Comparison of ENCODE assay signal across 1 cellular context in the genomic region with DNA sequence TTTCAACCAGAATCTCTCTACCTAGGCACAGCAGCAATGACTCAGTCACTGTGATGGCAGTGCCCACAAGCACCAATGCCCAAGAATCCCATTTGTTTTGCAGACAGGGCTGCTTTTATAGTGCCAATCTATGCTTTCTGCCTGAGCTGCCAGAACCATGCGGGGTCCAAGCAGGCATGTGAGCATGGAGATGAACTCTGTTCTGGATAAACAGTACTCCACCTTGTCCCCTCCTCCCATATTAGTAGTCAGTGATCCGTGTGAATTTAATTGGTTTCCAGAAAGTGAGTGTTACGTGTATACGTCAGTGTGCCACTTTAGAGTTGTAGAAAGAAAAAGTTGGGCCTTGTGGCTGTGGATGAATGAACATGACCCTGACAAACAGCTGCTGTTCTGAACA.
TF ChIP-seq lines count a peak whose summit lies in the region.

No MANE protein-coding gene starts in this region.

TF ChIP-seq in HEK293, 187 proteins besides CTCF, POLR2A, EP300 and RAD21:
- TF ChIP-seq KLF7 (tag by site-specific recombination; IDR thresholded peaks at IDR 0.05; ENCODE audit: borderline replicate concordance), result no peak
- TF ChIP-seq, protein P1, sequence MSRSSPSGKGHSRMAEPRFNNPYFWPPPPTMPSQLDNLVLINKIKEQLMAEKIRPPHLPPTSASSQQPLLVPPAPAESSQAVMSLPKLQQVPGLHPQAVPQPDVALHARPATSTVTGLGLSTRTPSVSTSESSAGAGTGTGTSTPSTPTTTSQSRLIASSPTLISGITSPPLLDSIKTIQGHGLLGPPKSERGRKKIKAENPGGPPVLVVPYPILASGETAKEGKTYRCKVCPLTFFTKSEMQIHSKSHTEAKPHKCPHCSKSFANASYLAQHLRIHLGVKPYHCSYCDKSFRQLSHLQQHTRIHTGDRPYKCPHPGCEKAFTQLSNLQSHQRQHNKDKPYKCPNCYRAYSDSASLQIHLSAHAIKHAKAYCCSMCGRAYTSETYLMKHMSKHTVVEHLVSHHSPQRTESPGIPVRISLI (tag by site-specific recombination; IDR thresholded peaks at IDR 0.05), result no peak
- TF ChIP-seq ZNF404 (tag by site-specific recombination; IDR thresholded peaks at IDR 0.05), result no peak
- 0 out of 2 replicates have a peak, but pooled peaks have one; percentile 22 for TF ChIP-seq ZNF600 (tag by site-specific recombination; IDR thresholded peaks at IDR 0.05)
- peak; percentile 16; the same call in 1 of the 2 replicates for TF ChIP-seq FEZF1 (tag by site-specific recombination; IDR thresholded peaks at IDR 0.05)
- no peak for TF ChIP-seq SCRT2 (tag by site-specific recombination; IDR thresholded peaks at IDR 0.05)
- TF ChIP-seq, protein P2, sequence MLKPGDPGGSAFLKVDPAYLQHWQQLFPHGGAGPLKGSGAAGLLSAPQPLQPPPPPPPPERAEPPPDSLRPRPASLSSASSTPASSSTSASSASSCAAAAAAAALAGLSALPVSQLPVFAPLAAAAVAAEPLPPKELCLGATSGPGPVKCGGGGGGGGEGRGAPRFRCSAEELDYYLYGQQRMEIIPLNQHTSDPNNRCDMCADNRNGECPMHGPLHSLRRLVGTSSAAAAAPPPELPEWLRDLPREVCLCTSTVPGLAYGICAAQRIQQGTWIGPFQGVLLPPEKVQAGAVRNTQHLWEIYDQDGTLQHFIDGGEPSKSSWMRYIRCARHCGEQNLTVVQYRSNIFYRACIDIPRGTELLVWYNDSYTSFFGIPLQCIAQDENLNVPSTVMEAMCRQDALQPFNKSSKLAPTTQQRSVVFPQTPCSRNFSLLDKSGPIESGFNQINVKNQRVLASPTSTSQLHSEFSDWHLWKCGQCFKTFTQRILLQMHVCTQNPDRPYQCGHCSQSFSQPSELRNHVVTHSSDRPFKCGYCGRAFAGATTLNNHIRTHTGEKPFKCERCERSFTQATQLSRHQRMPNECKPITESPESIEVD (tag by site-specific recombination; IDR thresholded peaks at IDR 0.05), result peak; percentile 50; the same call in 1 of the 2 replicates
- no peak for TF ChIP-seq ZNF660 (tag by site-specific recombination; IDR thresholded peaks at IDR 0.05)
- TF ChIP-seq ZFHX2 (tag by site-specific recombination; conservative IDR thresholded peaks at IDR 0.05), result no peak
- no peak for TF ChIP-seq ZNF155 (tag by site-specific recombination; IDR thresholded peaks at IDR 0.05)
- no peak for TF ChIP-seq ZNF701 (tag by site-specific recombination; IDR thresholded peaks at IDR 0.05)
- no peak for TF ChIP-seq ZNF626 (tag by site-specific recombination; IDR thresholded peaks at IDR 0.05)
- no peak for TF ChIP-seq YY2 (tag by site-specific recombination; IDR thresholded peaks at IDR 0.05)
- no peak for TF ChIP-seq ZNF521 (tag by site-specific recombination; IDR thresholded peaks at IDR 0.05)
- TF ChIP-seq, protein P3, sequence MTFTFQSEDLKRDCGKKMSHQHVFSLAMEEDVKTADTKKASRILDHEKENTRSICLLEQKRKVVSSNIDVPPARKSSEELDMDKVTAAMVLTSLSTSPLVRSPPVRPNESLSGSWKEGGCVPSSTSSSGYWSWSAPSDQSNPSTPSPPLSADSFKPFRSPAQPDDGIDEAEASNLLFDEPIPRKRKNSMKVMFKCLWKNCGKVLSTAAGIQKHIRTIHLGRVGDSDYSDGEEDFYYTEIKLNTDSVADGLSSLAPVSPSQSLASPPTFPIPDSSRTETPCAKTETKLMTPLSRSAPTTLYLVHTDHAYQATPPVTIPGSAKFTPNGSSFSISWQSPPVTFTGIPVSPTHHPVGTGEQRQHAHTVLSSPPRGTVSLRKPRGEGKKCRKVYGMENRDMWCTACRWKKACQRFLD (tag by site-specific recombination; IDR thresholded peaks at IDR 0.05), result no peak
- no peak for TF ChIP-seq ZNF529 (tag by site-specific recombination; IDR thresholded peaks at IDR 0.05; ENCODE audit: insufficient replicate concordance)
- TF ChIP-seq, protein P4, sequence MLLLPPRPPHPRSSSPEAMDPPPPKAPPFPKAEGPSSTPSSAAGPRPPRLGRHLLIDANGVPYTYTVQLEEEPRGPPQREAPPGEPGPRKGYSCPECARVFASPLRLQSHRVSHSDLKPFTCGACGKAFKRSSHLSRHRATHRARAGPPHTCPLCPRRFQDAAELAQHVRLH (tag by site-specific recombination; IDR thresholded peaks at IDR 0.05), result no peak
